ENCODE assay signal across 24 cellular contexts in the genomic region with DNA sequence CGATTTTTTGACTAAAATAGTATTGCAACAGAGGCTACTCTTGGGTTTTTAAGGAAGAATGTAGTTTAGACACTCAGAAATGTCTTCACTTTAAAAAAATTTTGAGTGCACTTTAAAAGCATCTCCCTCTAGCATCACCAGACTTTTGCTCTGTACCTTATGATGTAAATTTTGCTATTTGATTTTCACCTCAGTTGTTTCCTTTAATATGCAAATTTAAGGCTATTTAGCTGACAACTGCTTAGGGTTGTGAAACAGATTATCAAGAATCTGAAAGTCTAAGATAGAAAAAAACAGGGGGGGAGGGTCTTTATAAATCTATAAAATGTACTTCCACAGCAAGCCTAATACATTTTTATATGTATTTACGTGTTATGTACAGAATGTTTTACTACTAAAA.
"Had no signal": no experiment of that assay in that cellular context is flagged by ENCODE, and none has a peak within 500 bp of the region (broad histone marks: within the 10 kb centered on the region; RNA-seq: fewer than 3 reads in every experiment).

No MANE protein-coding gene starts in this region.

- H3K4me2 ChIP-seq: hepatocyte had no signal

- H3K27ac ChIP-seq: coronary artery, dorsolateral prefrontal cortex, esophagus muscularis mucosa, foreskin keratinocyte, gastroesophageal sphincter, heart left ventricle, hepatocyte, left lung, lower lobe of right lung had no signal

- H3K9me3 ChIP-seq: esophagus muscularis mucosa, gastroesophageal sphincter, heart left ventricle, lower lobe of right lung had no signal

- DNase-seq: dermis blood vessel endothelial cell; dorsolateral prefrontal cortex; effector CD4-positive, alpha-beta T cell; effector memory CD4-positive, alpha-beta T cell; foreskin keratinocyte; heart left ventricle; hypothalamus; immature natural killer cell; islet precursor cell; left cardiac atrium; left ventricle myocardium superior; lower lobe of right lung; mesenchymal stem cell; mucosa of descending colon; naive B cell had no signal

- FAIRE-seq: colon, endothelial cell of umbilical vein, frontal cortex had no signal

- H3K4me3 ChIP-seq: coronary artery, dorsolateral prefrontal cortex, esophagus muscularis mucosa, gastroesophageal sphincter, heart left ventricle, hepatocyte, left lung, lower lobe of right lung, mucosa of descending colon had no signal

- H3K4me1 Mint-ChIP-seq: immature natural killer cell, naive B cell had no signal

- H3K27ac Mint-ChIP-seq: immature natural killer cell, mesothelial cell of epicardium, naive B cell had no signal

- H3K4me1 ChIP-seq: esophagus muscularis mucosa, foreskin keratinocyte, gastroesophageal sphincter, left lung, lower lobe of right lung had no signal

- H3K4me3 Mint-ChIP-seq: immature natural killer cell, mesothelial cell of epicardium, naive B cell had no signal

- H3K79me2 ChIP-seq: hepatocyte had no signal

- H3K36me3 ChIP-seq: esophagus muscularis mucosa, gastroesophageal sphincter, heart left ventricle, left lung, lower lobe of right lung had no signal

- H3K27me3 Mint-ChIP-seq: naive B cell had no signal

- H3K27me3 ChIP-seq: dorsolateral prefrontal cortex, esophagus muscularis mucosa, foreskin keratinocyte, gastroesophageal sphincter, heart left ventricle, hepatocyte, left lung had no signal

- H3K36me3 Mint-ChIP-seq: mesothelial cell of epicardium had no signal

- H2AFZ ChIP-seq: hepatocyte had no signal
